1 cellular context compared by ENCODE assay signal in genomic region chr11:57770793-57771192, GRCh38.
TF ChIP-seq lines count a peak whose summit lies in the region.

No MANE protein-coding gene starts in this region.

TF ChIP-seq in endothelial cell of umbilical vein, 7 proteins besides CTCF, POLR2A, EP300 and RAD21:
- no peak for TF ChIP-seq POLR2AphosphoS5 (IDR thresholded peaks at IDR 0.05; ENCODE audit: insufficient read depth, low read depth, low read length)
- TF ChIP-seq FOS (IDR thresholded peaks at IDR 0.05; ENCODE audit: borderline replicate concordance, insufficient read depth, low read length): no peak
- TF ChIP-seq JUN (IDR thresholded peaks at IDR 0.05; ENCODE audit: borderline replicate concordance, insufficient read depth, insufficient read length, low read depth): no peak
- TF ChIP-seq MYC (IDR thresholded peaks at IDR 0.05; ENCODE audit: low read depth, low read length): no peak
- TF ChIP-seq GATA2 (IDR thresholded peaks at IDR 0.05; ENCODE audit: insufficient read depth, insufficient read length, low read depth, low read length): no peak
- TF ChIP-seq MAX (IDR thresholded peaks at IDR 0.05; ENCODE audit: insufficient read depth, insufficient read length): no peak
- TF ChIP-seq EZH2 (IDR thresholded peaks at IDR 0.05; ENCODE audit: borderline replicate concordance, low read depth, low read length, severe bottlenecking): no peak
TF ChIP-seq in endothelial cell of umbilical vein: peak in this region for 0.
